ENCODE assay signal across 8 cellular contexts in the genomic region with DNA sequence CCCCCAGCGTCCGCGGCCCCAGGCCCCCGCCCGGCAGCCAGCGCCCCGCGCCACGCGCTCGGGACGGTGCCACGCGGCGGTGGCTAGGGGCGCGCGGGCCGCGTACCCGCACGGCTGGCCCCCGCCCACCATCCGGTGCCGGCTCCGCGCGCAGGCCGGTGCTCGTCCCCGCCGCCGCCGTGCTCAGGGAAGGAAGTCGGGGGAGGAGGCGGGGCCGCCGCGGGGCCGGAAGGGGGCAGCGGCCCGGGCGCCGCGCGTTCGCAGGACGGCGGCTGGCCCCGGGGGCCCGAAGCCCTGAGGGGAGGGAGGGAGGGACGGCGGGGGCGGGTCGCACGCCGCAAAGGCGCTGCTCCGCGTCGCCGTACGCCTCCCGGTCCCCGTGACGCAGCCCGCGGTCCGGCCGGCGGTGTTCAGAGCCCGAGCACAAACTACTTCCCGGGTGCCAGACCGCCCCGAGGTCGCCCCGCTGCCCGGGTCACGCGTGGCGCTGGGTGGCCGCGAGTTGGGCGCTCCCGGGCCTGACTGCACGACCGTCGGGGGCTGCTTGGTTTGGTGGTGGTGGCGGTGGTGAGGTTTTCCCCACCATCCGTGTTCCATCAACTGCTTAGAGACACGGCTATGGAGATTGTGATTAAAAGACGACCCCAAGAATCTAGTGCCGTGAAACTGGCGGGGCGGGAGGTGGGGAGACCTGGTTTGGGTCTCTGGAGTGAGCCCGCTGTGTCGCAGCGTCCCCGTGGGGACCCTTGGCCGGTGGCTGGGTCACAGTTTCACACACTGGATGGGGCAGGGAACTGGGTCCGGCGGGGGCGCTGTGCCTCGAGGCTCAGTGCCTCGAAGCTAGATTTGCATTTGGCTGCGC. TPM values are rescaled to one million over a fixed set of nuclear protein-coding genes. Genes with fewer than 3 reads are reported as not detected.
DNase-seq lines count a peak whose midpoint lies in the region; ATAC-seq and TF ChIP-seq lines count a peak whose summit lies in the region.

A gene (minus strand): TSS at position 205 of the 862 bp plus-strand sequence. CDS start 1,818 bp downstream, outside the sequence.

- peak within 1 kb of the TSS; percentile 95 for H3K27ac Mint-ChIP-seq in chondrocyte (ENCODE audit: unreplicated experiment)

- DNase-seq in NCI-H2081 (lab: John Stamatoyannopoulos, UW), result peak; percentile 40 to 64
- DNase-seq in NCI-H2081 treated with DMSO at 0.1 percent for 48 hours (lab: John Stamatoyannopoulos, UW), result no peak
- DNase-seq in NCI-H146 treated with DMSO at 0.1 percent for 48 hours (lab: John Stamatoyannopoulos, UW; ENCODE audit: unreplicated experiment), result peak; percentile 45
- DNase-seq in activated CD4-positive, alpha-beta T cell treated with anti-CD3 and anti-CD28 coated beads for 24 hours (ENCODE audit: low read depth in 2 of 2), result peak; percentile 70 to 71
- no peak for DNase-seq in chondrocyte (ENCODE audit: low spot score)
- peak; percentile 77 for DNase-seq in stimulated activated CD4-positive, alpha-beta T cell treated with anti-CD3 and anti-CD28 coated beads, Interleukin-1b, Interleukin-23, amount 100 ng/mL, for 48 hours

- ATAC-seq in HG02623 (IDR thresholded peaks at IDR 0.05; ENCODE audit: unreplicated experiment), result peak; percentile 81

- peak within 1 kb of the TSS; percentile 81 for H3K4me3 Mint-ChIP-seq in chondrocyte (ENCODE audit: unreplicated experiment)

- H3K27me3 Mint-ChIP-seq in chondrocyte (ENCODE audit: low read depth), result no peaks in the 10 kb centered on the region

- H3K4me1 Mint-ChIP-seq in chondrocyte (ENCODE audit: low read depth), result peaks cover 45% of the 10 kb centered on the region

- peaks cover 9% of the 10 kb centered on the region for H3K36me3 Mint-ChIP-seq in chondrocyte (ENCODE audit: low read depth)

- peak; percentile 76 for TF ChIP-seq CTCF in chondrocyte (IDR thresholded peaks at IDR 0.05)

- H3K27me3 ChIP-seq in layer of hippocampus (ENCODE audit: control insufficient read depth, insufficient read depth, low read length), result no peaks in the 10 kb centered on the region

- H3K27ac ChIP-seq in layer of hippocampus (ENCODE audit: low read depth, low read length), result peak within 1 kb of the TSS; percentile 84

- H3K9me3 Mint-ChIP-seq in chondrocyte (ENCODE audit: low read depth), result no peaks in the 10 kb centered on the region

RNA-seq across cellular contexts. Expression of the gene that starts here (rescaled TPM):
- total RNA-seq in chondrocyte, result 127 to 131 TPM (median 130 TPM) in 3 replicates

Comparison
In these comparisons a context has a peak if more than half of its experiments do, and no peak if none do; other contexts are left out.
1. DNase-seq: peak in NCI-H2081 (2 of 2), NCI-H146 treated with DMSO at 0.1 percent for 48 hours (single experiment), activated CD4-positive, alpha-beta T cell treated with anti-CD3 and anti-CD28 coated beads for 24 hours (2 of 2) and stimulated activated CD4-positive, alpha-beta T cell treated with anti-CD3 and anti-CD28 coated beads, Interleukin-1b, Interleukin-23, amount 100 ng/mL, for 48 hours (single experiment); none in NCI-H2081 treated with DMSO at 0.1 percent for 48 hours (single experiment) and chondrocyte (single experiment).